In the genomic region with DNA sequence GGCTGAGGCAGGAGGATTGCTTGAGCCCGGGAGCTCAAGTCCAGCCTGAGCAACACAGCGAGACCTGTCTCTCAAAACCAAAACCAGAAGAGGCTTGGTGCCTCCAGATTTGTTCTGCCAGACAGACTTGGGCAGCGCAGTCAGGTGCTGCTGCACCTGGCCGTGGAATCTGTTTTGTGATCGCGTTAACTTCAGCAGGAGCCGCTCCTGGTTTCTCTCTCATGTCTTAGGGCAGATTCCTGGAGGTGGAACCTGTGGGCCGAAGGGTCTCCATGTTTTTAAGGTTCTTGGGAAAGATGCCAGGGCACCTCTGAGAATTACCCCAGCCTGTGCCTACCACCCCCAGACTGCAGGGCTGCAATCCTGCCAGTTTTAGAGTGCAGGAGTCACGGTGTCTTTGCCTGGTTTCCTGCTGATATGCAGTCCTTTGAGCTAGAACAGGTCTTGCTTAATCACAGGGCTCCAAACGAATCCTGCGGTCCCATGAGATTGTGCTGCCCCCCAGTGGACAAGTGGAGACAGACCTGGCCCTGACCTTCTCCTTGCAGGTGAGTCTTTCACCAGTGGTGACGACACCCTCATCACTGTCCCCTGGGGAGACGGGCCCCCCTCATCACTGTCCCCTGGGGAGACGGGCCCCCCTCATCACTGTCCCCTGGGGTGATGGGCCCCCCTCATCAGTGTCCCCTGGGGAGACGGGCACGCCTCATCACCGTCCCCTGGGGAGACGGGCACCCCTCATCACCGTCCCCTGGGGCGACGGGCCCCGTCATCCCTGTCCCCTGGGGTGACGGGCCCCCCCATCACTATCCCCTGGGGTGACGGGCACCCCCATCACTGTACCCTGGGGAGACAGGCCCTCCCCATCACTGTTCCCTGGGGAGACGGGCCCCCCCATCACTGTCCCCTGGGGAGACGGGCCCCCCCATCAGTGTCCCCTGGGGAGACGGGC, we compare ENCODE assay signal across 8 cellular contexts. TPM values are rescaled to one million over a fixed set of nuclear protein-coding genes. Genes with fewer than 3 reads are reported as not detected.
DNase-seq lines count a peak whose midpoint lies in the region; ATAC-seq, FAIRE-seq and TF ChIP-seq lines count a peak whose summit lies in the region.

No MANE protein-coding gene starts in this region.

- H3K9ac ChIP-seq in colonic mucosa (ENCODE audit: low read depth in 2 of 2, low read length in 2 of 2): no peak overlapping the region

- FAIRE-seq in G401.6 (lab: Jason Lieb, UNC): peak; percentile 53

- no peaks in the 10 kb centered on the region for H3K9me3 ChIP-seq in colonic mucosa
- H3K9me3 ChIP-seq in left lung: no peaks in the 10 kb centered on the region

- peak; percentile 71 for ATAC-seq in HG03354 (IDR thresholded peaks at IDR 0.05; ENCODE audit: poor library complexity, severe bottlenecking, unreplicated experiment)
- peak; percentile 98 for ATAC-seq in left lung
- no peak for ATAC-seq in GM18873 (IDR thresholded peaks at IDR 0.05; ENCODE audit: low FRiP score, unreplicated experiment)

- H3K27ac ChIP-seq in colonic mucosa: no peak overlapping the region
- no peak overlapping the region for H3K27ac ChIP-seq in left lung

- H3K36me3 ChIP-seq in colonic mucosa (no peaks in the 10 kb centered on the region), left lung (peaks cover 0 to 53% of the 10 kb centered on the region in 2 donors)

- TF ChIP-seq CTCF in colonic mucosa (IDR thresholded peaks at IDR 0.05) (peak; percentile 71), left lung (IDR thresholded peaks at IDR 0.05) (peak; percentile 80 to 92)

- DNase-seq in NCI-H524 treated with DMSO at 0.1 percent for 48 hours (lab: John Stamatoyannopoulos, UW) (peak; percentile 14), colonic mucosa (peak; percentile 90), left lung (peak; percentile 83 to 86)
- peak; percentile 93 for DNase-seq in activated CD4-positive, alpha-beta T cell treated with anti-CD3 and anti-CD28 coated beads for 48 hours
- peak; percentile 78 to 84 for DNase-seq in stimulated activated CD4-positive, alpha-beta T cell treated with anti-CD3 and anti-CD28 coated beads, Interleukin-4, amount 100 ng/mL, for 4 hours

- no peaks in the 10 kb centered on the region for H3K4me1 ChIP-seq in colonic mucosa
- peaks cover 5 to 6% of the 10 kb centered on the region in 2 donors for H3K4me1 ChIP-seq in left lung

- H3K4me3 ChIP-seq in colonic mucosa: no peak overlapping the region
- no peak overlapping the region for H3K4me3 ChIP-seq in left lung

- intact Hi-C loops in colonic mucosa (cut with DNase I): loop anchor here (2.0 to 10.0 kb wide), 2 partner anchors 67 to 149 kb away; no protein-coding TSS in a partner anchor
- intact Hi-C loops in left lung (cut with DNase I): loop anchor here in 1 of 2 donors (5.0 to 10.0 kb wide), 2 partner anchors 150 to 257 kb away; no protein-coding TSS in a partner anchor

- H3K27me3 ChIP-seq in colonic mucosa: no peaks in the 10 kb centered on the region
- no peaks in the 10 kb centered on the region for H3K27me3 ChIP-seq in left lung

RNA-seq across cellular contexts. Expression of a gene that starts 37.6 kb away (rescaled TPM):
- total RNA-seq in colonic mucosa (10 to 100 TPM; 44.1 to 82.5 TPM), left lung (10 to 100 TPM; 69.7 to 77.2 TPM)

RNA-seq across cellular contexts. Expression of a gene that starts 46.1 kb away (rescaled TPM):
- total RNA-seq in colonic mucosa (1 to 10 TPM; 1.4 to 2.4 TPM), left lung (1 to 10 TPM; 1.7 to 3.0 TPM)

RNA-seq across cellular contexts. Expression of a gene that starts 51.4 kb away (rescaled TPM):
- 10 to 100 TPM; 27.2 to 40.6 TPM for total RNA-seq in colonic mucosa
- total RNA-seq in left lung: 10 to 100 TPM; 32.7 to 33.6 TPM

Comparison
In these comparisons a context has a peak if more than half of its experiments do, and no peak if none do; other contexts are left out.
1. DNase-seq: peak in every context shown above with its lines; median percentile 93 in activated CD4-positive, alpha-beta T cell treated with anti-CD3 and anti-CD28 coated beads for 48 hours; 90 in colonic mucosa; 84 in left lung; 81 in stimulated activated CD4-positive, alpha-beta T cell treated with anti-CD3 and anti-CD28 coated beads, Interleukin-4, amount 100 ng/mL, for 4 hours; 14 in NCI-H524 treated with DMSO at 0.1 percent for 48 hours.